In the genomic region with DNA sequence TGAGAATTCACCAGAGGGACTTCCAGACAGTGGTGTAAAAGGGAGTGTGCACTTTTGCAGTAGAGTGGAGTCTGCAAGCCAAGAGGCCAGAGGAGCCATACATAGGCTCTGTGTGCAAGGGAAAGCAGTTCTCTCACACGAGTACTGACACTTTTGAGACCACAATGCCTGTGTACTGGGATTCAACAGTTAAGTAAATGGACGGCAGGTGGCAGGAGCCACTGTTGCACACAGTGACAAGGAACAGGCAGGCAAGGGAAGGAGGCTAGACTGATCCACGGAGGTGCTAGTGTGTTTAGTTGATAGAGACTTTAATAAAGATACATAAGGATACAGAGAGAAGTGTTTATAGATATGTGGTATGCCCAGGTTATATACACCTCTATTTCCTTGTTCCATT, we compare ENCODE assay signal across 9 cellular contexts.
DNase-seq lines count a peak whose midpoint lies in the region; ATAC-seq, FAIRE-seq and TF ChIP-seq lines count a peak whose summit lies in the region.
"Had no signal": no experiment of that assay in that cellular context is flagged by ENCODE, and none has a peak within 500 bp of the region (broad histone marks: within the 10 kb centered on the region; RNA-seq: fewer than 3 reads in every experiment).

No MANE protein-coding gene starts in this region.

- H3K9me3 ChIP-seq in GM12878 (replicated peaks; ENCODE audit: control insufficient read depth, insufficient read depth, low read length) (no peaks in the 10 kb centered on the region), left lung (no peaks in the 10 kb centered on the region), Karpas-422 (ENCODE audit: low read length) (no peaks in the 10 kb centered on the region)

- no peak for FAIRE-seq in GM12878 (lab: Jason Lieb, UNC)

- SMC1A ChIA-PET in GM12878 (lab: Charles Lee; ENCODE audit: uncharacterized antibody, unreplicated experiment), result no interaction called here

- H3K4me2 ChIP-seq in GM12878 (ENCODE audit: control insufficient read depth, insufficient read depth), result no peak overlapping the region
- no peak overlapping the region for H3K4me2 ChIP-seq in Karpas-422 (ENCODE audit: low read depth, low read length, poor library complexity, severe bottlenecking)

- H2AFZ ChIP-seq in GM12878 (ENCODE audit: control insufficient read depth, low read depth, low read length), result no peak overlapping the region
- H2AFZ ChIP-seq in Karpas-422 (ENCODE audit: low read length), result no peak overlapping the region

- no peak for TF ChIP-seq RAD21 in GM12878 (IDR thresholded peaks at IDR 0.05; ENCODE audit: insufficient read depth, low read depth, low read length)

- H3K79me2 ChIP-seq in GM12878 (ENCODE audit: control insufficient read depth, insufficient read depth, low read length), result peaks cover 6% of the 10 kb centered on the region
- H3K79me2 ChIP-seq in Karpas-422 (ENCODE audit: low read length), result no peaks in the 10 kb centered on the region

- peak overlapping the region; percentile 64 for H3K27ac Mint-ChIP-seq in stimulated activated naive CD8-positive, alpha-beta T cell treated with anti-CD3 and anti-CD28 coated beads, Interleukin-15, Interleukin-2, amounts not matched to agents 100 ng/mL and 50 ng/mL, for 24 hours
- peak overlapping the region in 1 of 2 donors; percentile 61 for H3K27ac Mint-ChIP-seq in stimulated activated naive CD8-positive, alpha-beta T cell treated with anti-CD3 and anti-CD28 coated beads, Interleukin-15, amount 100 ng/mL, for 72 hours

- H3K36me3 Mint-ChIP-seq in stimulated activated naive CD8-positive, alpha-beta T cell treated with anti-CD3 and anti-CD28 coated beads, Interleukin-15, Interleukin-2, amounts not matched to agents 100 ng/mL and 50 ng/mL, for 24 hours (ENCODE audit: low read depth), result no peaks in the 10 kb centered on the region

- ATAC-seq in stimulated activated naive CD8-positive, alpha-beta T cell treated with anti-CD3 and anti-CD28 coated beads, Interleukin-15, amount 100 ng/mL, for 72 hours, result no peak
- ATAC-seq in GM12878 (0 out of 3 replicates have a peak, but pooled peaks have one; percentile 29), left lung (peak; percentile 53), omental fat pad (ENCODE audit: low FRiP score) (no peak), HG03097 (IDR thresholded peaks at IDR 0.05; ENCODE audit: low FRiP score, unreplicated experiment) (no peak)

- H3K36me3 ChIP-seq in GM12878 (ENCODE audit: control insufficient read depth in 2 of 2, insufficient read depth in 2 of 2, low read length in 1 of 2) (peaks cover 0 to 13% of the 10 kb centered on the region in 2 experiments; a peak in 2 of 4 replicates), left lung (no peaks in the 10 kb centered on the region), Karpas-422 (ENCODE audit: insufficient read depth, low read length) (no peaks in the 10 kb centered on the region)

- DNase-seq in stimulated activated naive CD8-positive, alpha-beta T cell treated with anti-CD3 and anti-CD28 coated beads, Interleukin-15, amount 100 ng/mL, for 72 hours, result no peak
- DNase-seq in GM12878 (ENCODE audit: low read depth, low spot score) (no peak), left lung (no peak), omental fat pad (ENCODE audit: low spot score) (no peak), CD1c-positive myeloid dendritic cell (ENCODE audit: extremely low spot score) (no peak), Karpas-422 (no peak)
- DNase-seq: NCI-H2081 treated with DMSO at 0.1 percent for 48 hours had no signal

- no peaks in the 10 kb centered on the region for H3K27me3 Mint-ChIP-seq in stimulated activated naive CD8-positive, alpha-beta T cell treated with anti-CD3 and anti-CD28 coated beads, Interleukin-15, Interleukin-2, amounts not matched to agents 100 ng/mL and 50 ng/mL, for 24 hours
- no peaks in the 10 kb centered on the region for H3K27me3 Mint-ChIP-seq in stimulated activated naive CD8-positive, alpha-beta T cell treated with anti-CD3 and anti-CD28 coated beads, Interleukin-15, amount 100 ng/mL, for 72 hours

- H3K27ac ChIP-seq in GM12878 (ENCODE audit: control insufficient read depth, insufficient read depth) (no peak overlapping the region), left lung (peak overlapping the region; percentile 46 to 60), Karpas-422 (ENCODE audit: low read length) (no peak overlapping the region)

- TF ChIP-seq CTCF in GM12878 (IDR thresholded peaks at IDR 0.05 in 2 of 3, conservative IDR thresholded peaks at IDR 0.05 in 1 of 3; ENCODE audit: control insufficient read depth in 2 of 3, extremely low read depth in 1 of 3, insufficient read depth in 1 of 3, low read depth in 3 of 3, low read length in 3 of 3), result peak in 1 of 3 experiments; percentile 28; a peak in 1 of 6 replicates
- no peak for TF ChIP-seq CTCF in left lung (IDR thresholded peaks at IDR 0.05)
- no peak for TF ChIP-seq CTCF in omental fat pad (IDR thresholded peaks at IDR 0.05)

- no peak for TF ChIP-seq EP300 in GM12878 (IDR thresholded peaks at IDR 0.05; ENCODE audit: borderline replicate concordance in 1 of 2, control insufficient read depth in 1 of 2, low read depth in 2 of 2, low read length in 2 of 2)

- TF ChIP-seq POLR2A in GM12878 (IDR thresholded peaks at IDR 0.05; ENCODE audit: low read depth, low read length), result no peak

- 65% methylated on average over 3 of the region's 3 CpGs for WGBS in GM12878 (ENCODE audit: insufficient coverage, insufficient replicate concordance, low lambda C conversion rate, missing lambda C conversion rate)

- H3K4me1 ChIP-seq in GM12878 (ENCODE audit: control insufficient read depth, insufficient read depth, low read length) (peaks cover 3% of the 10 kb centered on the region), left lung (peaks cover 46 to 65% of the 10 kb centered on the region in 2 donors), Karpas-422 (ENCODE audit: low read length) (no peaks in the 10 kb centered on the region)

- H3K9ac ChIP-seq in GM12878 (ENCODE audit: control insufficient read depth, insufficient read depth, low read length) (no peak overlapping the region), Karpas-422 (ENCODE audit: low read length) (no peak overlapping the region)

- no peak overlapping the region for H3K4me3 Mint-ChIP-seq in stimulated activated naive CD8-positive, alpha-beta T cell treated with anti-CD3 and anti-CD28 coated beads, Interleukin-15, Interleukin-2, amounts not matched to agents 100 ng/mL and 50 ng/mL, for 24 hours
- no peak overlapping the region for H3K4me3 Mint-ChIP-seq in stimulated activated naive CD8-positive, alpha-beta T cell treated with anti-CD3 and anti-CD28 coated beads, Interleukin-15, amount 100 ng/mL, for 72 hours

- H4K20me1 ChIP-seq in GM12878 (ENCODE audit: control insufficient read depth, insufficient read depth) (no peaks in the 10 kb centered on the region; the same call in 1 of the 2 replicates), Karpas-422 (ENCODE audit: insufficient read depth, low read depth, low read length) (peaks cover 57% of the 10 kb centered on the region; the same call in 1 of the 2 replicates)

- H3K4me1 Mint-ChIP-seq in stimulated activated naive CD8-positive, alpha-beta T cell treated with anti-CD3 and anti-CD28 coated beads, Interleukin-15, Interleukin-2, amounts not matched to agents 100 ng/mL and 50 ng/mL, for 24 hours (ENCODE audit: low read depth), result peaks cover 64% of the 10 kb centered on the region
- peaks cover 83% of the 10 kb centered on the region for H3K4me1 Mint-ChIP-seq in stimulated activated naive CD8-positive, alpha-beta T cell treated with anti-CD3 and anti-CD28 coated beads, Interleukin-15, amount 100 ng/mL, for 72 hours

- H3K9me2 ChIP-seq in Karpas-422 (replicated peaks; ENCODE audit: insufficient read depth, low read length), result no peaks in the 10 kb centered on the region

- H3K9me3 Mint-ChIP-seq in stimulated activated naive CD8-positive, alpha-beta T cell treated with anti-CD3 and anti-CD28 coated beads, Interleukin-15, Interleukin-2, amounts not matched to agents 100 ng/mL and 50 ng/mL, for 24 hours, result no peaks in the 10 kb centered on the region
- H3K9me3 Mint-ChIP-seq in stimulated activated naive CD8-positive, alpha-beta T cell treated with anti-CD3 and anti-CD28 coated beads, Interleukin-15, amount 100 ng/mL, for 72 hours, result no peaks in the 10 kb centered on the region

- intact Hi-C loops in GM12878 (cut with micrococcal nuclease; ENCODE audit: unreplicated experiment) (no loop called here), left lung (cut with DNase I) (loop anchor here in 1 of 2 donors (10.0 kb wide), 1 partner anchor 54 kb away; no protein-coding TSS in a partner anchor)

- no peaks in the 10 kb centered on the region for H3K27me3 ChIP-seq in GM12878 (replicated peaks in 1 of 2; ENCODE audit: control insufficient read depth in 2 of 2, insufficient read depth in 2 of 2, low read length in 1 of 2)
- no peaks in the 10 kb centered on the region for H3K27me3 ChIP-seq in left lung
- H3K27me3 ChIP-seq in Karpas-422 (ENCODE audit: low read length), result no peaks in the 10 kb centered on the region

- POLR2A ChIA-PET in GM12878 (lab: Charles Lee), result no interaction called here

- BruUV-seq in GM12878 (replicated peaks; lab: Mats Ljungman, UMichigan), result no TSS peak

- RAD21 ChIA-PET in GM12878 (lab: Charles Lee; ENCODE audit: unreplicated experiment), result no interaction called here

- H3K4me3 ChIP-seq in GM12878 (no peak overlapping the region), left lung (no peak overlapping the region), Karpas-422 (ENCODE audit: low read length) (no peak overlapping the region)

- in situ Hi-C loops in GM12878 (cut with MboI), result no loop called here

- CTCF ChIA-PET in GM12878 (lab: Yijun Ruan, JAX), result no interaction called here

Comparison
In these comparisons a context has a peak if more than half of its experiments do, and no peak if none do; other contexts are left out.
1. ATAC-seq: peak in GM12878 (single experiment) and left lung (single experiment); none in stimulated activated naive CD8-positive, alpha-beta T cell treated with anti-CD3 and anti-CD28 coated beads, Interleukin-15, amount 100 ng/mL, for 72 hours (single experiment), omental fat pad (single experiment) and HG03097 (single experiment).
2. H3K27ac ChIP-seq: peak in left lung (2 of 2); none in GM12878 (single experiment) and Karpas-422 (single experiment).